ENCODE assay signal across 8 cellular contexts in genomic region chr9:90102292-90102901, GRCh38.
A peak's percentile ranks its signal among the peaks of the same experiment; 100 is the strongest.
DNase-seq lines count a peak whose midpoint lies in the region; ATAC-seq and TF ChIP-seq lines count a peak whose summit lies in the region.

No MANE protein-coding gene starts in this region.

- TF ChIP-seq POLR2A in Peyer's patch (IDR thresholded peaks at IDR 0.05): no peak

- peak; percentile 61 to 97 (median 88) for TF ChIP-seq CTCF in Peyer's patch (IDR thresholded peaks at IDR 0.05)
- TF ChIP-seq CTCF in fibroblast of the aortic adventitia (IDR thresholded peaks at IDR 0.05; ENCODE audit: insufficient read depth, low read length): peak; percentile 58
- TF ChIP-seq CTCF in neutrophil (IDR thresholded peaks at IDR 0.05): peak; percentile 70

- no peak overlapping the region for H3K4me3 ChIP-seq in Peyer's patch
- H3K4me3 ChIP-seq in fibroblast of the aortic adventitia (ENCODE audit: low read depth, low read length): no peak overlapping the region
- H3K4me3 ChIP-seq in neutrophil (ENCODE audit: low read depth in 1 of 2, low read length in 1 of 2): no peak overlapping the region

- H3K9me3 ChIP-seq in Peyer's patch (no peaks in the 10 kb centered on the region), neutrophil (no peaks in the 10 kb centered on the region)

- H3K27me3 ChIP-seq in Peyer's patch: no peaks in the 10 kb centered on the region
- H3K27me3 ChIP-seq in neutrophil: peaks cover 4% of the 10 kb centered on the region

- no peaks in the 10 kb centered on the region for H3K36me3 ChIP-seq in Peyer's patch
- H3K36me3 ChIP-seq in neutrophil: no peaks in the 10 kb centered on the region

- DNase-seq in DMS79 treated with DMSO at 0.1 percent for 48 hours (lab: John Stamatoyannopoulos, UW) (peak; percentile 60), Kasumi-1 (lab: John Stamatoyannopoulos, UW) (peak; percentile 78 to 79), Peyer's patch (peak; percentile 86 to 94 (median 86)), fibroblast of the aortic adventitia (ENCODE audit: low read depth) (peak; percentile 79), superior temporal gyrus (ENCODE audit: extremely low spot score) (peak; percentile 88)
- peak; percentile 43 to 52 for DNase-seq in activated T-helper 1 cell treated with anti-CD3 and anti-CD28 coated beads, Interleukin-2, amount 50 U/mL, for 16 hours (ENCODE audit: low read depth in 1 of 2, low spot score in 1 of 2)

- H3K4me1 ChIP-seq in Peyer's patch: peaks cover 0 to under 1% (median 0%) of the 10 kb centered on the region in 4 donors
- peaks cover 15 to 22% of the 10 kb centered on the region in 2 experiments for H3K4me1 ChIP-seq in neutrophil (ENCODE audit: control insufficient read depth in 1 of 2, insufficient read depth in 1 of 2, low read depth in 1 of 2, low read length in 1 of 2)

- H3K27ac ChIP-seq in Peyer's patch: no peak overlapping the region
- H3K27ac ChIP-seq in neutrophil: no peak overlapping the region

- ATAC-seq in GM21825 (IDR thresholded peaks at IDR 0.05; ENCODE audit: unreplicated experiment): peak; percentile 90
